Comparison of ENCODE assay signal across 9 cellular contexts in the genomic region with DNA sequence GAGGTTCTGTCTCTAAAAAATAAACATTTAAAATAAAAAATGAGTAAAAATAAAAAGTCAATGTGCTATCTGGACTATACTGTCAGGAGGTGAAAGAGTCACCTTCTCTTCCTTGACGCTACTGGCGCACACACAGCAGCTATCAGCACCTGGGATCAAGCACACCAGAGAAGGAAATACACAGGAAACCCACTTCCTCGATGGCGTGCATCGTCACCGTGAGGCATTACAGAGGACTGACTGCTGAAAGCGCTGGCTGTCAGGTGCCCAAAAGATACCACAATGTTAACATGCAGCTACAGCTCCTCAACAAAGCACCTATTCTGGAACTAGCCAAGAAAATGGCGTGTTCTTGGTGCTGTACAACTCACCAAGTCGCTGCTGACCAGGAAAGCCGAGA. TPM values are rescaled to one million over a fixed set of nuclear protein-coding genes. Genes with fewer than 3 reads are reported as not detected.
A peak's percentile ranks its signal among the peaks of the same experiment; 100 is the strongest.
DNase-seq lines count a peak whose midpoint lies in the region; ATAC-seq and TF ChIP-seq lines count a peak whose summit lies in the region.
"Had no signal": no experiment of that assay in that cellular context is flagged by ENCODE, and none has a peak within 500 bp of the region (broad histone marks: within the 10 kb centered on the region; RNA-seq: fewer than 3 reads in every experiment).

No MANE protein-coding gene starts in this region.

- H3K36me3 Mint-ChIP-seq in activated T-helper 1 cell treated with anti-CD3 and anti-CD28 coated beads, Interleukin-12 subunit alpha, Interleukin-12 subunit beta, Interleukin-2, Interleukin-4 antibody, amounts not matched to agents 30 ng/mL and 10 ng/mL and 1 ng/mL, durations not matched to agents 14 hours and 24 hours and 36 hours (ENCODE audit: low read depth), result peaks cover 49% of the 10 kb centered on the region
- peaks cover 87% of the 10 kb centered on the region for H3K36me3 Mint-ChIP-seq in MCF 10A (ENCODE audit: insufficient read depth, unreplicated experiment)

- no peaks in the 10 kb centered on the region for H3K27me3 Mint-ChIP-seq in activated T-helper 1 cell treated with anti-CD3 and anti-CD28 coated beads, Interleukin-12 subunit alpha, Interleukin-12 subunit beta, Interleukin-2, Interleukin-4 antibody, amounts not matched to agents 30 ng/mL and 10 ng/mL and 1 ng/mL, durations not matched to agents 14 hours and 24 hours and 36 hours (ENCODE audit: insufficient read depth)
- H3K27me3 Mint-ChIP-seq in MCF 10A (ENCODE audit: insufficient read depth, unreplicated experiment), result no peaks in the 10 kb centered on the region

- H3K27ac Mint-ChIP-seq in activated T-helper 1 cell treated with anti-CD3 and anti-CD28 coated beads, Interleukin-12 subunit alpha, Interleukin-12 subunit beta, Interleukin-2, Interleukin-4 antibody, amounts not matched to agents 30 ng/mL and 10 ng/mL and 1 ng/mL, durations not matched to agents 14 hours and 24 hours and 36 hours, result peak overlapping the region; percentile 99
- no peak overlapping the region for H3K27ac Mint-ChIP-seq in MCF 10A (ENCODE audit: low read depth, unreplicated experiment)

- CTCF ChIA-PET in MCF 10A (lab: Yijun Ruan, JAX) (no interaction called here), RWPE1 (lab: Yijun Ruan, JAX) (no interaction called here)

- peak overlapping the region; percentile 81 for H3K4me3 Mint-ChIP-seq in activated T-helper 1 cell treated with anti-CD3 and anti-CD28 coated beads, Interleukin-12 subunit alpha, Interleukin-12 subunit beta, Interleukin-2, Interleukin-4 antibody, amounts not matched to agents 30 ng/mL and 10 ng/mL and 1 ng/mL, durations not matched to agents 14 hours and 24 hours and 36 hours
- no peak overlapping the region for H3K4me3 Mint-ChIP-seq in MCF 10A (ENCODE audit: unreplicated experiment)

- DNase-seq in UCSD-AML1 (lab: John Stamatoyannopoulos, UW; ENCODE audit: unreplicated experiment) (peak; percentile 73), lung microvascular endothelial cell (ENCODE audit: low read depth in 2 of 2) (peak; percentile 93 to 94), middle frontal gyrus (ENCODE audit: extremely low spot score, low spot score) (no peak), MCF 10A (ENCODE audit: unreplicated experiment) (no peak), RWPE1 (ENCODE audit: low spot score) (no peak)
- DNase-seq in activated T-helper 1 cell treated with anti-CD3 and anti-CD28 coated beads, Interleukin-12 subunit alpha, Interleukin-12 subunit beta, Interleukin-2, Interleukin-4 antibody, amounts not matched to agents 30 ng/mL and 10 ng/mL and 1 ng/mL, durations not matched to agents 14 hours and 24 hours and 36 hours (ENCODE audit: low spot score), result peak; percentile 81
- peak; percentile 66 to 93 (median 86) for DNase-seq in stimulated activated naive CD4-positive, alpha-beta T cell (lab: John Stamatoyannopoulos, UW)

- H3K27ac ChIP-seq in RWPE1, result no peak overlapping the region
- H3K27ac ChIP-seq: epithelial cell of prostate had no signal

- peaks cover 41% of the 10 kb centered on the region for H3K4me1 Mint-ChIP-seq in activated T-helper 1 cell treated with anti-CD3 and anti-CD28 coated beads, Interleukin-12 subunit alpha, Interleukin-12 subunit beta, Interleukin-2, Interleukin-4 antibody, amounts not matched to agents 30 ng/mL and 10 ng/mL and 1 ng/mL, durations not matched to agents 14 hours and 24 hours and 36 hours (ENCODE audit: low read depth)
- peaks cover 18% of the 10 kb centered on the region for H3K4me1 Mint-ChIP-seq in MCF 10A (ENCODE audit: insufficient read depth, unreplicated experiment)

- TF ChIP-seq CTCF in MCF 10A (IDR thresholded peaks at IDR 0.05; ENCODE audit: unreplicated experiment) (no peak), RWPE1 (conservative IDR thresholded peaks at IDR 0.05; ENCODE audit: low read depth) (no peak)

- intact Hi-C loops in activated T-helper 1 cell treated with anti-CD3 and anti-CD28 coated beads, Interleukin-12 subunit alpha, Interleukin-12 subunit beta, Interleukin-2, Interleukin-4 antibody, amounts not matched to agents 30 ng/mL and 10 ng/mL and 1 ng/mL, durations not matched to agents 14 hours and 24 hours and 36 hours (cut with micrococcal nuclease), result loop anchor here (1.0 kb wide), 1 partner anchor 28 kb away; no protein-coding TSS in a partner anchor
- intact Hi-C loops in MCF 10A (cut with micrococcal nuclease), result no loop called here

- H3K9me3 Mint-ChIP-seq in activated T-helper 1 cell treated with anti-CD3 and anti-CD28 coated beads, Interleukin-12 subunit alpha, Interleukin-12 subunit beta, Interleukin-2, Interleukin-4 antibody, amounts not matched to agents 30 ng/mL and 10 ng/mL and 1 ng/mL, durations not matched to agents 14 hours and 24 hours and 36 hours, result peaks cover 3% of the 10 kb centered on the region
- H3K9me3 Mint-ChIP-seq in MCF 10A (ENCODE audit: unreplicated experiment), result no peaks in the 10 kb centered on the region

- ATAC-seq in GM19467 (IDR thresholded peaks at IDR 0.05; ENCODE audit: unreplicated experiment), result no peak

- BruUV-seq in MCF 10A (replicated peaks; lab: Mats Ljungman, UMichigan), result no TSS peak

- POLR2A ChIA-PET in MCF 10A (lab: Yijun Ruan, JAX) (interaction anchor here (1.6 kb wide), 1 partner anchor 23 kb away, joined by 4 read pairs; no protein-coding TSS in a partner anchor), RWPE1 (lab: Yijun Ruan, JAX; ENCODE audit: low non-redundant PET) (no interaction called here)

RNA-seq across cellular contexts. Expression of a gene that starts 6.1 kb away (rescaled TPM):
- total RNA-seq in activated T-helper 1 cell treated with anti-CD3 and anti-CD28 coated beads, Interleukin-12 subunit alpha, Interleukin-12 subunit beta, Interleukin-2, Interleukin-4 antibody, amounts not matched to agents 30 ng/mL and 10 ng/mL and 1 ng/mL, durations not matched to agents 14 hours and 24 hours and 36 hours, result 60.4 and 61.7 TPM in 2 replicates
- total RNA-seq in lung microvascular endothelial cell (14.4 and 24.8 TPM in 2 replicates), MCF 10A (2022) (62.2 and 62.6 TPM in 2 replicates)

RNA-seq across cellular contexts. Expression of a gene that starts 23.9 kb away (rescaled TPM):
- 84.3 and 92.0 TPM in 2 replicates for total RNA-seq in activated T-helper 1 cell treated with anti-CD3 and anti-CD28 coated beads, Interleukin-12 subunit alpha, Interleukin-12 subunit beta, Interleukin-2, Interleukin-4 antibody, amounts not matched to agents 30 ng/mL and 10 ng/mL and 1 ng/mL, durations not matched to agents 14 hours and 24 hours and 36 hours
- total RNA-seq in lung microvascular endothelial cell (3.3 and 5.6 TPM in 2 replicates), MCF 10A (2022) (45.6 and 51.6 TPM in 2 replicates)

Comparison
In these comparisons a context has a peak if more than half of its experiments do, and no peak if none do; other contexts are left out.
1. DNase-seq: peak in UCSD-AML1 (single experiment), activated T-helper 1 cell treated with anti-CD3 and anti-CD28 coated beads, Interleukin-12 subunit alpha, Interleukin-12 subunit beta, Interleukin-2, Interleukin-4 antibody, amounts not matched to agents 30 ng/mL and 10 ng/mL and 1 ng/mL, durations not matched to agents 14 hours and 24 hours and 36 hours (single experiment), lung microvascular endothelial cell (2 of 2) and stimulated activated naive CD4-positive, alpha-beta T cell (6 of 6); none in middle frontal gyrus (single experiment), MCF 10A (single experiment) and RWPE1 (single experiment).